Comparison of ENCODE assay signal across 26 cellular contexts in genomic region chr4:47674173-47674572, GRCh38.
"Had no signal": no experiment of that assay in that cellular context is flagged by ENCODE, and none has a peak within 500 bp of the region (broad histone marks: within the 10 kb centered on the region; RNA-seq: fewer than 3 reads in every experiment).

No MANE protein-coding gene starts in this region.

- H3K4me3 ChIP-seq: left ventricle myocardium inferior, lower lobe of right lung, psoas muscle, spleen, testis, tibial nerve, upper lobe of right lung, vagina had no signal

- H3K9me3 Mint-ChIP-seq: dendritic cell treated with granulocyte-macrophage colony-stimulating factor and Interleukin-4, amounts not matched to agents 40 ng/mL and 50 ng/mL, for 4 days; effector memory CD8-positive, alpha-beta T cell; naive B cell; nephron progenitor cell; stimulated activated naive B cell treated with anti-CD40 and anti-IgM and Interleukin-4, amounts not matched to agents 10 μg/mL and 1 μg/mL and 100 μg/mL, for 72 hours; stimulated activated naive CD8-positive, alpha-beta T cell treated with anti-CD3 and anti-CD28 coated beads, Interleukin-15, amount 100 ng/mL, for 72 hours had no signal

- DNase-seq: effector memory CD8-positive, alpha-beta T cell; erythroblast; head of caudate nucleus; hippocampal formation; kidney; left cardiac atrium; left ventricle myocardium inferior; lower lobe of right lung; mesenchymal stem cell; naive B cell; nephron progenitor cell; psoas muscle; retina; spleen; stimulated activated CD4-positive, alpha-beta T cell treated with anti-CD3 and anti-CD28 coated beads, Interleukin-15, amount 100 ng/mL, for 24 hours; stimulated activated CD4-positive, alpha-beta T cell treated with anti-CD3 and anti-CD28 coated beads, Interleukin-1b, Interleukin-23, amount 100 ng/mL, for 48 hours; stimulated activated CD4-positive, alpha-beta T cell treated with anti-CD3 and anti-CD28 coated beads, Interleukin-4, amount 100 ng/mL, for 24 hours; stimulated activated naive B cell treated with anti-CD40 and anti-IgM and Interleukin-4, amounts not matched to agents 10 μg/mL and 1 μg/mL and 100 μg/mL, for 72 hours; stimulated activated naive CD8-positive, alpha-beta T cell treated with anti-CD3 and anti-CD28 coated beads, Interleukin-15, amount 100 ng/mL, for 72 hours; testis; upper lobe of right lung had no signal

- H3K9me3 ChIP-seq: left ventricle myocardium inferior, lower lobe of right lung, psoas muscle, spleen, testis, tibial nerve, upper lobe of right lung, vagina had no signal

- H3K4me1 Mint-ChIP-seq: naive B cell; nephron progenitor cell; stimulated activated naive CD8-positive, alpha-beta T cell treated with anti-CD3 and anti-CD28 coated beads, Interleukin-15, amount 100 ng/mL, for 72 hours had no signal

- H3K4me1 ChIP-seq: left ventricle myocardium inferior, lower lobe of right lung, psoas muscle, spleen, testis, tibial nerve, upper lobe of right lung, vagina had no signal

- H3K36me3 ChIP-seq: lower lobe of right lung, spleen, tibial nerve, upper lobe of right lung, vagina had no signal

- H3K27me3 ChIP-seq: testis, tibial nerve, upper lobe of right lung, vagina had no signal

- H3K36me3 Mint-ChIP-seq: naive B cell; stimulated activated naive B cell treated with anti-CD40 and anti-IgM and Interleukin-4, amounts not matched to agents 10 μg/mL and 1 μg/mL and 100 μg/mL, for 72 hours had no signal

- FAIRE-seq: colon, kidney had no signal

- H3K4me3 Mint-ChIP-seq: dendritic cell treated with granulocyte-macrophage colony-stimulating factor and Interleukin-4, amounts not matched to agents 40 ng/mL and 50 ng/mL, for 4 days; effector memory CD8-positive, alpha-beta T cell; naive B cell; nephron progenitor cell; stimulated activated naive B cell treated with anti-CD40 and anti-IgM and Interleukin-4, amounts not matched to agents 10 μg/mL and 1 μg/mL and 100 μg/mL, for 72 hours; stimulated activated naive CD8-positive, alpha-beta T cell treated with anti-CD3 and anti-CD28 coated beads, Interleukin-15, amount 100 ng/mL, for 72 hours had no signal

- ATAC-seq: effector memory CD8-positive, alpha-beta T cell; left cardiac atrium; lower lobe of right lung; psoas muscle; sciatic nerve; stimulated activated naive B cell treated with anti-CD40 and anti-IgM and Interleukin-4, amounts not matched to agents 10 μg/mL and 1 μg/mL and 100 μg/mL, for 72 hours; stimulated activated naive CD8-positive, alpha-beta T cell treated with anti-CD3 and anti-CD28 coated beads, Interleukin-15, amount 100 ng/mL, for 72 hours; upper lobe of right lung had no signal

- H3K27ac Mint-ChIP-seq: dendritic cell treated with granulocyte-macrophage colony-stimulating factor and Interleukin-4, amounts not matched to agents 40 ng/mL and 50 ng/mL, for 4 days; effector memory CD8-positive, alpha-beta T cell; nephron progenitor cell; stimulated activated naive B cell treated with anti-CD40 and anti-IgM and Interleukin-4, amounts not matched to agents 10 μg/mL and 1 μg/mL and 100 μg/mL, for 72 hours; stimulated activated naive CD8-positive, alpha-beta T cell treated with anti-CD3 and anti-CD28 coated beads, Interleukin-15, amount 100 ng/mL, for 72 hours had no signal

- H3K27ac ChIP-seq: left ventricle myocardium inferior, lower lobe of right lung, psoas muscle, spleen, testis, tibial nerve, upper lobe of right lung, vagina had no signal
